Comparison of ENCODE assay signal across 14 cellular contexts in genomic region chr12:27226319-27226984, GRCh38. TPM values are rescaled to one million over a fixed set of nuclear protein-coding genes. Genes with fewer than 3 reads are reported as not detected.
DNase-seq lines count a peak whose midpoint lies in the region; ATAC-seq and TF ChIP-seq lines count a peak whose summit lies in the region.
"Had no signal": no experiment of that assay in that cellular context is flagged by ENCODE, and none has a peak within 500 bp of the region (broad histone marks: within the 10 kb centered on the region; RNA-seq: fewer than 3 reads in every experiment).

No MANE protein-coding gene starts in this region.

- H3K4me1 ChIP-seq in right atrium auricular region = peaks cover 0 to 12% of the 10 kb centered on the region in 2 donors
- H3K4me1 ChIP-seq in gastrocnemius medialis = peaks cover 0 to 6% of the 10 kb centered on the region in 2 donors
- H3K4me1 ChIP-seq: lower lobe of right lung, SJSA1 had no signal

- H3K27me3 ChIP-seq in right atrium auricular region (no peaks in the 10 kb centered on the region), gastrocnemius medialis (no peaks in the 10 kb centered on the region)
- H3K27me3 ChIP-seq: esophagus muscularis mucosa, SJSA1 had no signal

- intact Hi-C loops in gastrocnemius medialis (cut with DNase I; ENCODE audit: low total_unique reads) = no loop called here

- peak overlapping the region; percentile 28 to 38 for H3K27ac ChIP-seq in right atrium auricular region
- peak overlapping the region in 3 of 4 donors; percentile 7 to 56 (median 27) for H3K27ac ChIP-seq in gastrocnemius medialis
- H3K27ac ChIP-seq: esophagus muscularis mucosa, lower lobe of right lung, SJSA1 had no signal

- no peak overlapping the region for H3K4me3 ChIP-seq in astrocyte of the spinal cord (ENCODE audit: low read depth, low read length)
- no peak overlapping the region for H3K4me3 ChIP-seq in right atrium auricular region
- no peak overlapping the region for H3K4me3 ChIP-seq in gastrocnemius medialis
- H3K4me3 ChIP-seq: esophagus muscularis mucosa, lower lobe of right lung, SJSA1 had no signal

- ATAC-seq in gastrocnemius medialis (no peak), GM21737 (IDR thresholded peaks at IDR 0.05; ENCODE audit: unreplicated experiment) (no peak)
- ATAC-seq: activated CD4-positive, alpha-beta T cell treated with anti-CD3 and anti-CD28 coated beads for 36 hours had no signal

- in situ Hi-C loops in astrocyte of the spinal cord (cut with HindIII; ENCODE audit: low sequenced_read_pairs) = no loop called here
- in situ Hi-C loops in gastrocnemius medialis (cut with MboI; ENCODE audit: low sequenced_read_pairs in 4 of 4) = no loop called here

- H3K9me3 ChIP-seq in right atrium auricular region (no peaks in the 10 kb centered on the region), gastrocnemius medialis (no peaks in the 10 kb centered on the region)
- H3K9me3 ChIP-seq: esophagus muscularis mucosa, lower lobe of right lung, SJSA1 had no signal

- TF ChIP-seq CTCF in astrocyte of the spinal cord (IDR thresholded peaks at IDR 0.05; ENCODE audit: low read depth, low read length) (no peak), right atrium auricular region (IDR thresholded peaks at IDR 0.05) (no peak), gastrocnemius medialis (IDR thresholded peaks at IDR 0.05 in 4 of 5, conservative IDR thresholded peaks at IDR 0.05 in 1 of 5) (no peak)

- no peak for TF ChIP-seq POLR2A in gastrocnemius medialis (IDR thresholded peaks at IDR 0.05)

- peak; percentile 13 for DNase-seq in M059J (ENCODE audit: low read depth)
- DNase-seq in astrocyte of the spinal cord (ENCODE audit: low read depth, low spot score) = peak; percentile 29
- DNase-seq in right atrium auricular region (ENCODE audit: low spot score) = no peak
- DNase-seq in gastrocnemius medialis = no peak
- DNase-seq in activated gamma-delta T cell treated with Interleukin-2 at 50 U/mL for 16 hours = no peak
- DNase-seq in AML-193 (lab: John Stamatoyannopoulos, UW) = no peak
- DNase-seq in stimulated activated CD4-positive, alpha-beta T cell treated with anti-CD3 and anti-CD28 coated beads, Interleukin-4, amount 100 ng/mL, for 4 hours = no peak
- DNase-seq: activated CD4-positive, alpha-beta T cell treated with anti-CD3 and anti-CD28 coated beads for 36 hours; H7; lower lobe of right lung; NCI-H1694 had no signal

- H3K36me3 ChIP-seq in right atrium auricular region (no peaks in the 10 kb centered on the region), gastrocnemius medialis (no peaks in the 10 kb centered on the region)
- H3K36me3 ChIP-seq: esophagus muscularis mucosa, lower lobe of right lung, SJSA1 had no signal

RNA-seq across cellular contexts. Expression of gene STK38L, which starts 17.6 kb away (rescaled TPM):
- total RNA-seq in M059J (2014; rRNA removed; shearing (Covaris generic)) = 13.4 and 23.6 TPM in 2 replicates
- total RNA-seq in right atrium auricular region (10 to 100 TPM; 65.9 to 93.2 TPM), gastrocnemius medialis (10 to 100 TPM; 12.9 to 20.0 (median 13.5) TPM)

Comparison
In these comparisons a context has a peak if more than half of its experiments do, and no peak if none do; other contexts are left out.
1. DNase-seq: peak in M059J (single experiment) and astrocyte of the spinal cord (single experiment); none in right atrium auricular region (single experiment), gastrocnemius medialis (0 of 2), activated gamma-delta T cell treated with Interleukin-2 at 50 U/mL for 16 hours (single experiment), AML-193 (0 of 2) and stimulated activated CD4-positive, alpha-beta T cell treated with anti-CD3 and anti-CD28 coated beads, Interleukin-4, amount 100 ng/mL, for 4 hours (0 of 2).